ENCODE assay signal across 24 cellular contexts in genomic region chr12:76563061-76563460, GRCh38.
"Had no signal": no experiment of that assay in that cellular context is flagged by ENCODE, and none has a peak within 500 bp of the region (broad histone marks: within the 10 kb centered on the region; RNA-seq: fewer than 3 reads in every experiment).

No MANE protein-coding gene starts in this region.

- H3K9me3 ChIP-seq: esophagus muscularis mucosa, right atrium auricular region, thyroid gland, upper lobe of right lung had no signal

- H3K27me3 ChIP-seq: esophagus muscularis mucosa, right atrium auricular region, thyroid gland, upper lobe of right lung had no signal

- DNase-seq: activated CD4-positive, alpha-beta T cell treated with anti-CD3 and anti-CD28 coated beads, Interleukin-2, amount 50 U/mL, for 1 hour; activated CD4-positive, CD25-positive, alpha-beta regulatory T cell treated with anti-CD3 and anti-CD28 coated beads, Interleukin-2, amount 50 U/mL, for 72 hours; activated CD8-positive, alpha-beta T cell treated with anti-CD3 and anti-CD28 coated beads for 36 hours; activated T-cell treated with anti-CD3 and anti-CD28 coated beads, Interleukin-2, amount 50 U/mL, for 48 hours; anterior cingulate cortex; hippocampal formation; immature natural killer cell; kidney; left colon; naive B cell; nephron progenitor cell; nucleus accumbens; stimulated activated CD4-positive, alpha-beta T cell treated with anti-CD3 and anti-CD28 coated beads, Interleukin-1b, Interleukin-23, amount 100 ng/mL, for 48 hours; stimulated activated CD4-positive, alpha-beta T cell treated with anti-CD3 and anti-CD28 coated beads, Interleukin-4, amount 100 ng/mL, for 4 hours; stimulated activated CD8-positive, alpha-beta memory T cell treated with anti-CD3 and anti-CD28 coated beads, Interleukin-4, amount 100 ng/mL, for 48 hours; stimulated activated naive CD8-positive, alpha-beta T cell treated with anti-CD3 and anti-CD28 coated beads, Interleukin-15, amount 100 ng/mL, for 72 hours; substantia nigra; T-helper 9 cell; thyroid gland; upper lobe of right lung had no signal

- H3K27ac ChIP-seq: esophagus muscularis mucosa, right atrium auricular region, thyroid gland, upper lobe of right lung had no signal

- H3K4me3 ChIP-seq: esophagus muscularis mucosa, right atrium auricular region, smooth muscle cell, thyroid gland, upper lobe of right lung had no signal

- ATAC-seq: activated CD8-positive, alpha-beta T cell treated with anti-CD3 and anti-CD28 coated beads for 36 hours; left colon; stimulated activated memory B cell treated with anti-CD40 and anti-IgM and Interleukin-4, amounts not matched to agents 10 μg/mL and 1 μg/mL and 100 μg/mL, for 72 hours; stimulated activated naive CD8-positive, alpha-beta T cell treated with anti-CD3 and anti-CD28 coated beads, Interleukin-15, amount 100 ng/mL, for 72 hours; upper lobe of right lung had no signal

- H3K36me3 ChIP-seq: esophagus muscularis mucosa, right atrium auricular region, thyroid gland, upper lobe of right lung had no signal
